In the genomic region with DNA sequence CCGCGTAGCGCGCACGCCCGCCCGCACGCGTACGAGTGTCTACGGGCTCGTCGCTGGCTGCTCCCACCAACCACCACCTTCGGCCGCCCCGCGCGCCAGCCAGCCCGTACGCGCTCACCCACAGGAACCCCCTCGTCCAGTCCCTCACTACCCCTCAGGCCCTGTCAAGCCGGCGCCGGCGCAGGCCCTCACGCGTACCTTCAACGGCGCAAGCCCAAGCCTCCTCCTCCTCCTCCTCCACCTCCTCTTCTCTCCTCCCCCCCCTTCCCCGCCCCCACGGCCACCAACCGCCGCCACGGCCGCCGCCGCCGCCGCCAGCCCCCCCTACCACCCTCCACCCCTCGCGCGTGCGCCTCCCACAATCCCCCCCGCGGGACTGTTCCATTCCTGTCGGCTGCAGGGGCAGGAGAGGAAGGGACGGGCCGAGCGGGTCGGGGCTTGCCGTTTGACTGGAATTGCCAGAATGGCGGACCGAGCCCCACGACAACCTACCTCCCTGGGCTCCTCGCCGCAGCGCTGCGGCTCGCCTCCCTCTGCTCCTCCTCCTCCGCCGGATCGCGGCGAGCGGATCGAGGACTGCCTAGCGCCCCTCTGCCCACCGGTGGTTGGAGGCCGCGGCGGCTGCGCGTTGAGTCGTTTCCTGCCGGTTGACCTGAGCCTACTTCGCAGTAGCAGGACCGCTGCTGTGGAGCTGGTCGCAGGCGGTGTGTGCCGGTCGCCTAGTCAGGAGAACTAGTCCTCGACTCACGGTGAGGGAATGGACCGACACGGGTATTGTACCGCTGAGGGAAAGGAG, we compare ENCODE assay signal across 8 cellular contexts.
DNase-seq lines count a peak whose midpoint lies in the region; ATAC-seq, FAIRE-seq and TF ChIP-seq lines count a peak whose summit lies in the region.

A gene with protein sequence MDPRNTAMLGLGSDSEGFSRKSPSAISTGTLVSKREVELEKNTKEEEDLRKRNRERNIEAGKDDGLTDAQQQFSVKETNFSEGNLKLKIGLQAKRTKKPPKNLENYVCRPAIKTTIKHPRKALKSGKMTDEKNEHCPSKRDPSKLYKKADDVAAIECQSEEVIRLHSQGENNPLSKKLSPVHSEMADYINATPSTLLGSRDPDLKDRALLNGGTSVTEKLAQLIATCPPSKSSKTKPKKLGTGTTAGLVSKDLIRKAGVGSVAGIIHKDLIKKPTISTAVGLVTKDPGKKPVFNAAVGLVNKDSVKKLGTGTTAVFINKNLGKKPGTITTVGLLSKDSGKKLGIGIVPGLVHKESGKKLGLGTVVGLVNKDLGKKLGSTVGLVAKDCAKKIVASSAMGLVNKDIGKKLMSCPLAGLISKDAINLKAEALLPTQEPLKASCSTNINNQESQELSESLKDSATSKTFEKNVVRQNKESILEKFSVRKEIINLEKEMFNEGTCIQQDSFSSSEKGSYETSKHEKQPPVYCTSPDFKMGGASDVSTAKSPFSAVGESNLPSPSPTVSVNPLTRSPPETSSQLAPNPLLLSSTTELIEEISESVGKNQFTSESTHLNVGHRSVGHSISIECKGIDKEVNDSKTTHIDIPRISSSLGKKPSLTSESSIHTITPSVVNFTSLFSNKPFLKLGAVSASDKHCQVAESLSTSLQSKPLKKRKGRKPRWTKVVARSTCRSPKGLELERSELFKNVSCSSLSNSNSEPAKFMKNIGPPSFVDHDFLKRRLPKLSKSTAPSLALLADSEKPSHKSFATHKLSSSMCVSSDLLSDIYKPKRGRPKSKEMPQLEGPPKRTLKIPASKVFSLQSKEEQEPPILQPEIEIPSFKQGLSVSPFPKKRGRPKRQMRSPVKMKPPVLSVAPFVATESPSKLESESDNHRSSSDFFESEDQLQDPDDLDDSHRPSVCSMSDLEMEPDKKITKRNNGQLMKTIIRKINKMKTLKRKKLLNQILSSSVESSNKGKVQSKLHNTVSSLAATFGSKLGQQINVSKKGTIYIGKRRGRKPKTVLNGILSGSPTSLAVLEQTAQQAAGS (N-terminal part only) (minus strand): TSS at position 223 of the 796 bp plus-strand sequence. CDS start 41,284 bp downstream, outside the sequence.

- peak; percentile 71 for FAIRE-seq in GM19239 (lab: Jason Lieb, UNC)

- ATAC-seq in HG03442 (IDR thresholded peaks at IDR 0.05; ENCODE audit: unreplicated experiment) = peak; percentile 73

- H3K4me3 ChIP-seq in choroid plexus epithelial cell (ENCODE audit: low read depth, low read length) = peak within 1 kb of the TSS; percentile 94

- TF ChIP-seq CTCF in choroid plexus epithelial cell (conservative IDR thresholded peaks at IDR 0.05; ENCODE audit: low read depth, low read length) = no peak

- DNase-seq in AML-193 (lab: John Stamatoyannopoulos, UW) (peak; percentile 68 to 82), GM19239 (ENCODE audit: insufficient read length, low spot score) (peak; percentile 80), NCI-H524 treated with DMSO at 0.1 percent for 48 hours (lab: John Stamatoyannopoulos, UW) (peak; percentile 69), choroid plexus epithelial cell (ENCODE audit: low read depth) (peak; percentile 94), kidney tubule cell (ENCODE audit: low spot score) (peak; percentile 93)
- DNase-seq in activated CD4-positive, alpha-beta T cell treated with anti-CD3 and anti-CD28 coated beads for 4 hours = peak; percentile 96
- DNase-seq in stimulated activated CD4-positive, alpha-beta T cell treated with anti-CD3 and anti-CD28 coated beads, Interleukin-1b, Interleukin-23, amount 100 ng/mL, for 1 hour (ENCODE audit: low read depth in 2 of 2) = peak; percentile 85 to 87

Comparison
In these comparisons a context has a peak if more than half of its experiments do, and no peak if none do; other contexts are left out.
1. Peak in every context shown above with its lines: DNase-seq, ATAC-seq and H3K4me3 ChIP-seq.